8 cellular contexts compared by ENCODE assay signal in the genomic region with DNA sequence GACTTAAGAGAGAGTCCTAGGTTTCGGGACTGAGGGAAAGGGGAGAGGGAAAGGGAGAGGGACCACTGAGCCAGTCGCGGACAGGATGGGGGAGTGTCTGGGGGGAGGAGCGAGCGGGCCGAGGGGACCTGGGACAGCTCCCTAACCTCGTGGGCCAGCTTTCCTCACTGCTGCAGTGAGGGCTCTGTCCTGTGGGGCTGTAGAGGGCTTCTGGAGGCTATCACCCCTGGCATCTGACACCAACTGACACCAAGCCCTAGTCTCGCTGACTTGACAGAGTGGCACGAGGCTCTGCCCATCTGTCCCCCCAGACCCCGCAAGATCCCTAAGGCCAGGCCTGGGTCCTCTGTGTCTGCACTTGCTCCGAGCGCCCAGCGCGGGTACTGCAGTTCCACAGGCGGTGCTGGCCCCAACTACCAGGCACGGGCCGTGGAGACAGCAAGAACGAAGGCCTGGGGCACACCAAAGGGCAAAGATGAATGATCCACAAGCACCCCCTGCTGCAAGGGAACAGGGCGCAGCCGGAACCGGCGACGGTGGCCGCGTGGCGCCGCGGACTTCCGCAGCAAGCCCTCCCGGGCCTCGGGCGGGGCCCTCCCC. TPM values are rescaled to one million over a fixed set of nuclear protein-coding genes. Genes with fewer than 3 reads are reported as not detected.
DNase-seq lines count a peak whose midpoint lies in the region; ATAC-seq and TF ChIP-seq lines count a peak whose summit lies in the region.

No MANE protein-coding gene starts in this region.

- peak overlapping the region; percentile 44; the same call in 1 of the 2 replicates for H3K9ac ChIP-seq in IMR-90 (ENCODE audit: low read depth, low read length)

- no peak overlapping the region for H2AK5ac ChIP-seq in IMR-90 (ENCODE audit: low read depth, low read length)

- CTCF ChIA-PET in IMR-90 (lab: Yijun Ruan, JAX): interaction anchor here (0.6 to 2.3 kb wide), 4 partner anchors 19 to 37 kb away, joined by 3 to 10 read pairs (median 6); a partner anchor contains a TSS

- BruUV-seq in IMR-90 (replicated peaks; lab: Mats Ljungman, UMichigan): no TSS peak

- H3K36me3 ChIP-seq in IMR-90 (ENCODE audit: control insufficient read depth, insufficient read depth, low read length) (no peaks in the 10 kb centered on the region), prostate gland (no peaks in the 10 kb centered on the region)

- no peak overlapping the region for H4K91ac ChIP-seq in IMR-90 (ENCODE audit: insufficient read depth, low read depth, low read length)

- TF ChIP-seq POLR2A in IMR-90 (IDR thresholded peaks at IDR 0.05; ENCODE audit: low read depth, low read length) (no peak), prostate gland (IDR thresholded peaks at IDR 0.05) (no peak)

- H4K20me1 ChIP-seq in IMR-90 (ENCODE audit: insufficient read depth, low read length): no peaks in the 10 kb centered on the region

- no peak overlapping the region; the same call in 1 of the 2 replicates for H3K56ac ChIP-seq in IMR-90 (ENCODE audit: extremely low read depth, insufficient read depth, low read length)

- peak overlapping the region; percentile 90 for H2AFZ ChIP-seq in IMR-90 (replicated peaks; ENCODE audit: low read length, poor library complexity)

- no peak overlapping the region for H4K5ac ChIP-seq in IMR-90 (ENCODE audit: low read depth, low read length)

- POLR2A ChIA-PET in IMR-90 (lab: Charles Lee; ENCODE audit: unreplicated experiment): interaction anchor here (0.6 kb wide), 1 partner anchor 25 kb away, joined by 3 read pairs; a partner anchor contains a TSS

- DNase-seq in NCI-H1417 (lab: John Stamatoyannopoulos, UW) (peak; percentile 42 to 79 (median 75)), NCI-H1417 treated with DMSO at 0.1 percent for 48 hours (lab: John Stamatoyannopoulos, UW) (no peak), IMR-90 (peak; percentile 8), glutamatergic neuron (peak; percentile 38), prostate gland (ENCODE audit: low spot score) (no peak), middle frontal gyrus (ENCODE audit: extremely low spot score, low spot score) (no peak)
- peak; percentile 40 to 52 for DNase-seq in activated T-cell treated with anti-CD3 and anti-CD28 coated beads, Interleukin-2, amount 50 U/mL, for 48 hours

- peaks cover 14% of the 10 kb centered on the region for H3K4me1 ChIP-seq in IMR-90 (ENCODE audit: control insufficient read depth, insufficient read depth, low read length)
- H3K4me1 ChIP-seq in prostate gland (replicated peaks): no peaks in the 10 kb centered on the region

- H4K8ac ChIP-seq in IMR-90 (ENCODE audit: low read depth in 2 of 2, low read length in 2 of 2): no peak overlapping the region; a peak in 1 of 4 replicates

- peak; percentile 30 for ATAC-seq in GM21717 (IDR thresholded peaks at IDR 0.05; ENCODE audit: unreplicated experiment)
- ATAC-seq in IMR-90 (ENCODE audit: low read depth): peak; percentile 28

- H2BK120ac ChIP-seq in IMR-90 (ENCODE audit: low read depth, low read length): no peak overlapping the region

- peak overlapping the region; percentile 92 for H2AK9ac ChIP-seq in IMR-90 (replicated peaks; ENCODE audit: low read depth, low read length, poor library complexity)

- H3K18ac ChIP-seq in IMR-90 (ENCODE audit: low read depth, low read length): no peak overlapping the region

- dilution Hi-C loops in IMR-90 (cut with HindIII; ENCODE audit: low sequenced_read_pairs, unreplicated experiment): no loop called here

- no peak overlapping the region for H2BK15ac ChIP-seq in IMR-90 (ENCODE audit: low read depth, low read length)

- peak overlapping the region; percentile 29; the same call in 1 of the 2 replicates for H3K27ac ChIP-seq in IMR-90 (ENCODE audit: insufficient read depth, low read length)
- H3K27ac ChIP-seq in prostate gland: no peak overlapping the region

- no peak overlapping the region for H2BK5ac ChIP-seq in IMR-90 (ENCODE audit: low read depth, low read length, poor library complexity, severe bottlenecking)

- H3K4me1 Mint-ChIP-seq in glutamatergic neuron (ENCODE audit: low read depth, unreplicated experiment): peaks cover 8% of the 10 kb centered on the region

- peaks cover 2% of the 10 kb centered on the region for H3K9me3 Mint-ChIP-seq in glutamatergic neuron (ENCODE audit: unreplicated experiment)

- H3K4me2 ChIP-seq in IMR-90 (ENCODE audit: low read depth, low read length): peak overlapping the region; percentile 96

- TF ChIP-seq RAD21 in IMR-90 (IDR thresholded peaks at IDR 0.05; ENCODE audit: low read length): no peak

- H3K27me3 Mint-ChIP-seq in glutamatergic neuron (ENCODE audit: unreplicated experiment): peaks cover 2% of the 10 kb centered on the region

- no peaks in the 10 kb centered on the region for H3K9me3 ChIP-seq in IMR-90 (ENCODE audit: control insufficient read depth, insufficient read depth, low read length)
- no peaks in the 10 kb centered on the region for H3K9me3 ChIP-seq in prostate gland

- peak overlapping the region; percentile 62 for H3K27ac Mint-ChIP-seq in glutamatergic neuron (ENCODE audit: unreplicated experiment)

- no peak overlapping the region for H3K23ac ChIP-seq in IMR-90 (ENCODE audit: low read depth, low read length)

- TF ChIP-seq CTCF in IMR-90 (conservative IDR thresholded peaks at IDR 0.05; ENCODE audit: low read depth, low read length) (0 out of 2 replicates have a peak, but pooled peaks have one; percentile 1), glutamatergic neuron (IDR thresholded peaks at IDR 0.05; ENCODE audit: partially characterized antibody, unreplicated experiment) (no peak), prostate gland (IDR thresholded peaks at IDR 0.05) (no peak)

- intact Hi-C loops in IMR-90 (cut with micrococcal nuclease) (no loop called here), prostate gland (cut with DNase I) (no loop called here)

- WGBS in IMR-90 (ENCODE audit: extremely low coverage in 2 of 2, insufficient read length in 1 of 2), 2 experiments: 19% methylated on average over 12 of the region's 32 CpGs; no CpG with 5 or more reads in 1 of the 2 experiments
- 0% methylated on average over 7 of the region's 32 CpGs for WGBS in prostate gland

- H3K27me3 ChIP-seq in IMR-90 (ENCODE audit: control insufficient read depth, insufficient read depth, low read length): no peaks in the 10 kb centered on the region
- no peaks in the 10 kb centered on the region for H3K27me3 ChIP-seq in prostate gland (replicated peaks; ENCODE audit: insufficient read depth)

- no peak overlapping the region for H2BK20ac ChIP-seq in IMR-90 (ENCODE audit: low read depth, low read length)

- no peaks in the 10 kb centered on the region for H3K36me3 Mint-ChIP-seq in glutamatergic neuron (ENCODE audit: unreplicated experiment)

- H3K79me1 ChIP-seq in IMR-90 (ENCODE audit: low read depth in 1 of 2, low read length in 2 of 2): peaks cover 0 to 11% of the 10 kb centered on the region in 2 experiments; a peak in 2 of 4 replicates

- peak overlapping the region; percentile 40; the same call in 1 of the 2 replicates for H3K4ac ChIP-seq in IMR-90 (ENCODE audit: low read depth, low read length)

- 0 out of 2 replicates have a peak, but pooled peaks cover 6% of the 10 kb centered on the region for H3K9me1 ChIP-seq in IMR-90 (ENCODE audit: insufficient read depth, low read length)

- in situ Hi-C loops in IMR-90 (cut with MboI; ENCODE audit: low sequenced_read_pairs): loop anchor here (25.0 kb wide), 1 partner anchor 433 kb away; no protein-coding TSS in a partner anchor

- no peak overlapping the region for H3K14ac ChIP-seq in IMR-90 (replicated peaks; ENCODE audit: low read depth, low read length)

- H3K4me3 ChIP-seq in IMR-90 (ENCODE audit: insufficient read depth, low read depth, low read length) (peak overlapping the region; percentile 75), prostate gland (peak overlapping the region; percentile 41)

- H3K4me3 Mint-ChIP-seq in glutamatergic neuron (ENCODE audit: unreplicated experiment): peak overlapping the region; percentile 84

TF ChIP-seq in IMR-90, 13 proteins besides CTCF, POLR2A, EP300 and RAD21:
- TF ChIP-seq BHLHE40 (IDR thresholded peaks at IDR 0.05; ENCODE audit: low read depth, low read length): no peak
- TF ChIP-seq MXI1 (IDR thresholded peaks at IDR 0.05; ENCODE audit: borderline replicate concordance, low read depth, low read length): peak; percentile 97
TF ChIP-seq in IMR-90: peak in this region for 1.

RNA-seq across cellular contexts. Expression of a gene that starts 0.5 kb away (rescaled TPM):
- total RNA-seq in IMR-90 (2012; rRNA removed) (10.8 TPM in 2 replicates), glutamatergic neuron (ENCODE audit: unreplicated experiment) (24.6 TPM), prostate gland (10 to 100 TPM; 18.1 to 35.7 TPM)
- polyA plus RNA-seq in IMR-90 (2012; rRNA removed): 25.9 and 27.7 TPM in 2 replicates
- 22.1 and 24.3 TPM in 2 replicates for polyA plus RNA-seq in IMR-90 (2012; cell fraction: cytosol; rRNA removed)
- polyA plus RNA-seq in IMR-90 (2012; cell fraction: nucleus; rRNA removed; ENCODE audit: low replicate concordance): 188 and 200 TPM in 2 replicates

RNA-seq across cellular contexts. Expression of a gene that starts 24.1 kb away (rescaled TPM):
- total RNA-seq in IMR-90 (2012; rRNA removed) (0.36 and 0.56 TPM in 2 replicates), glutamatergic neuron (ENCODE audit: unreplicated experiment) (0.29 TPM), prostate gland (1 to 10 TPM; 5.8 to 6.3 TPM)
- polyA plus RNA-seq in IMR-90 (2012; rRNA removed): 0.84 and 1.1 TPM in 2 replicates
- polyA plus RNA-seq in IMR-90 (2012; cell fraction: cytosol; rRNA removed): 0.30 and 0.63 TPM in 2 replicates
- 8.3 and 18.4 TPM in 2 replicates for polyA plus RNA-seq in IMR-90 (2012; cell fraction: nucleus; rRNA removed; ENCODE audit: low replicate concordance)

RNA-seq across cellular contexts. Expression of a gene that starts 24.9 kb away (rescaled TPM):
- 10.0 and 11.3 TPM in 2 replicates for total RNA-seq in IMR-90 (2012; rRNA removed)
- polyA plus RNA-seq in IMR-90 (2012; rRNA removed): 269 and 298 TPM in 2 replicates
- 360 and 422 TPM in 2 replicates for polyA plus RNA-seq in IMR-90 (2012; cell fraction: cytosol; rRNA removed)
- polyA plus RNA-seq in IMR-90 (2012; cell fraction: nucleus; rRNA removed; ENCODE audit: low replicate concordance): 90.5 and 138 TPM in 2 replicates
- total RNA-seq in glutamatergic neuron (ENCODE audit: unreplicated experiment): 0.56 TPM
- total RNA-seq in prostate gland: 100 to 1,000 TPM in 1 of 2 donors, 10 to 100 TPM in 1; 16.9 to 174 TPM

RNA-seq across cellular contexts. Expression of a gene that starts 47.5 kb away (rescaled TPM):
- under 0.01 TPM in 1 of 2 replicates, not detected in the other for total RNA-seq in IMR-90 (2012; rRNA removed)
- 0.03 and 0.06 TPM in 2 replicates for polyA plus RNA-seq in IMR-90 (2012; rRNA removed)
- polyA plus RNA-seq in IMR-90 (2012; cell fraction: cytosol; rRNA removed): 0.03 TPM in 1 of 2 replicates, not detected in the other
- 0.26 and 0.38 TPM in 2 replicates for polyA plus RNA-seq in IMR-90 (2012; cell fraction: nucleus; rRNA removed; ENCODE audit: low replicate concordance)
- 68.0 TPM for total RNA-seq in glutamatergic neuron (ENCODE audit: unreplicated experiment)
- total RNA-seq in prostate gland: under 1 TPM in 1 of 2 donors, not detected in 1; 0.85 TPM

RNA-seq across cellular contexts. Expression of a gene that starts 58.6 kb away (rescaled TPM):
- under 0.01 TPM in 2 replicates for total RNA-seq in IMR-90 (2012; rRNA removed)
- 0.03 and 0.04 TPM in 2 replicates for polyA plus RNA-seq in IMR-90 (2012; rRNA removed)
- polyA plus RNA-seq in IMR-90 (2012; cell fraction: cytosol; rRNA removed): 0.01 and 0.04 TPM in 2 replicates
- polyA plus RNA-seq in IMR-90 (2012; cell fraction: nucleus; rRNA removed; ENCODE audit: low replicate concordance): 0.14 and 0.19 TPM in 2 replicates
- 0.07 TPM for total RNA-seq in glutamatergic neuron (ENCODE audit: unreplicated experiment)
- total RNA-seq in prostate gland: 1 to 10 TPM in 1 of 2 donors, under 1 TPM in 1; 0.23 to 3.4 TPM

Comparison
In these comparisons a context has a peak if more than half of its experiments do, and no peak if none do; other contexts are left out.
1. DNase-seq: peak in NCI-H1417 (3 of 3), IMR-90 (single experiment), activated T-cell treated with anti-CD3 and anti-CD28 coated beads, Interleukin-2, amount 50 U/mL, for 48 hours (2 of 2) and glutamatergic neuron (single experiment); none in NCI-H1417 treated with DMSO at 0.1 percent for 48 hours (single experiment), prostate gland (single experiment) and middle frontal gyrus (single experiment).